In the genomic region with DNA sequence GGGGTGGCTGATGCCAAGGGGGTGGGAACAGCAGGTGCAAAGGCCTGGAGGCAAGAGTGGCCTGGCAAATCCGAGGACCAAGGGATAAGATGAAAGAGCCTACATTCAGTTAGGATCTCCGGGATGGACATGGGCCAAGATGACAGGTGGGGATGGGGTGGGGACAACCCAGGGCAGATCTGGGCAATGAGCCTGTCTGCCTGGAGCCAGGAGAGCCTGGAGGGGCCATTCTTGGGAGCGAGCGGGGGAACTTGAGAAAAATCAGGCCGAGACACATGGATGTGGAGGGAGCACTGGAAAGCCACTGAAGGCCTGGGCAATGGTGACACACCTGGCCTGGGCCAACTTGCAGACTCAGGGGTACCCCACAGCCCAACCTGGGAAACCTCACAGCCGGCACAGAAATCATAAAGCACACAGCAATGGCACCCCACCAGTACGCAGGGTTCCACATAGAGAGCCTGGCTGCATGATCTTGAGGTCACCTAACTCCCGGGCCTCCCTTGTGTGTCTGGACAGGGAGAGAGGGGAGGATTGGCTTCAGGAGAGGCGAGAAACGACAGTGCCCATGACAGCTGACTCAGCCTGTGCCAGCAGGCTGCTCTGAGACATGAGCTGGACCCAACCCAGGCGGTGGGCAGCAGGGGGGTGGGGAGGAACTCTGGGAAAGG, we compare ENCODE assay signal across 8 cellular contexts. TPM values are rescaled to one million over a fixed set of nuclear protein-coding genes. Genes with fewer than 3 reads are reported as not detected.
A peak's percentile ranks its signal among the peaks of the same experiment; 100 is the strongest.
DNase-seq lines count a peak whose midpoint lies in the region; ATAC-seq and TF ChIP-seq lines count a peak whose summit lies in the region.
"Not testable (repeated sequence)": the region's sequence is repeated elsewhere in the genome, so short reads cannot be mapped to it uniquely, and the experiment has no call there.

No MANE protein-coding gene starts in this region.

- not testable (repeated sequence) for H3K9me3 Mint-ChIP-seq in CD4-positive, CD25-positive, alpha-beta regulatory T cell; activated T-helper 1 cell treated with anti-CD3 and anti-CD28 coated beads, Interleukin-12 subunit alpha, Interleukin-12 subunit beta, Interleukin-2, Interleukin-4 antibody, amounts not matched to agents 30 ng/mL and 10 ng/mL and 1 ng/mL, durations not matched to agents 14 hours and 24 hours and 36 hours; brain; neural crest cell

- DNase-seq in CD4-positive, CD25-positive, alpha-beta regulatory T cell; activated T-helper 1 cell treated with anti-CD3 and anti-CD28 coated beads, Interleukin-12 subunit alpha, Interleukin-12 subunit beta, Interleukin-2, Interleukin-4 antibody, amounts not matched to agents 30 ng/mL and 10 ng/mL and 1 ng/mL, durations not matched to agents 14 hours and 24 hours and 36 hours (ENCODE audit: low spot score); neural crest cell (ENCODE audit: low read depth, low spot score): not testable (repeated sequence)
- DNase-seq in NCI-H1694 (lab: John Stamatoyannopoulos, UW): peak; percentile 18
- DNase-seq in Right ventricle myocardium inferior (ENCODE audit: missing footprints): peak; percentile 17
- peak; percentile 60 for DNase-seq in left ventricle myocardium superior
- DNase-seq in thyroid gland: peak; percentile 37 to 42

- peaks cover 17% of the 10 kb centered on the region for H3K4me1 ChIP-seq in CD4-positive, CD25-positive, alpha-beta regulatory T cell (ENCODE audit: control insufficient read depth, insufficient read depth, low read length, poor library complexity, severe bottlenecking)
- H3K4me1 ChIP-seq in thyroid gland: not testable (repeated sequence)

- H3K27me3 Mint-ChIP-seq in CD4-positive, CD25-positive, alpha-beta regulatory T cell; activated T-helper 1 cell treated with anti-CD3 and anti-CD28 coated beads, Interleukin-12 subunit alpha, Interleukin-12 subunit beta, Interleukin-2, Interleukin-4 antibody, amounts not matched to agents 30 ng/mL and 10 ng/mL and 1 ng/mL, durations not matched to agents 14 hours and 24 hours and 36 hours (ENCODE audit: insufficient read depth); brain: not testable (repeated sequence)
- peaks cover 14% of the 10 kb centered on the region for H3K27me3 Mint-ChIP-seq in neural crest cell (ENCODE audit: low read depth)

- peak overlapping the region; percentile 15 to 71 (median 29) for H3K4me3 Mint-ChIP-seq in CD4-positive, CD25-positive, alpha-beta regulatory T cell
- not testable (repeated sequence) for H3K4me3 Mint-ChIP-seq in activated T-helper 1 cell treated with anti-CD3 and anti-CD28 coated beads, Interleukin-12 subunit alpha, Interleukin-12 subunit beta, Interleukin-2, Interleukin-4 antibody, amounts not matched to agents 30 ng/mL and 10 ng/mL and 1 ng/mL, durations not matched to agents 14 hours and 24 hours and 36 hours
- peak overlapping the region; percentile 17 to 89 (median 62) for H3K4me3 Mint-ChIP-seq in brain
- peak overlapping the region; percentile 38 for H3K4me3 Mint-ChIP-seq in neural crest cell

- H3K27ac Mint-ChIP-seq in CD4-positive, CD25-positive, alpha-beta regulatory T cell: peak overlapping the region in 1 of 3 donors; percentile 10
- H3K27ac Mint-ChIP-seq in activated T-helper 1 cell treated with anti-CD3 and anti-CD28 coated beads, Interleukin-12 subunit alpha, Interleukin-12 subunit beta, Interleukin-2, Interleukin-4 antibody, amounts not matched to agents 30 ng/mL and 10 ng/mL and 1 ng/mL, durations not matched to agents 14 hours and 24 hours and 36 hours: peak overlapping the region; percentile 47
- H3K27ac Mint-ChIP-seq in brain: peak overlapping the region in 4 of 5 experiments; percentile 45 to 85 (median 80)
- not testable (repeated sequence) for H3K27ac Mint-ChIP-seq in neural crest cell (ENCODE audit: unreplicated experiment)

- not testable (repeated sequence) for H3K9me3 ChIP-seq in CD4-positive, CD25-positive, alpha-beta regulatory T cell (ENCODE audit: control insufficient read depth in 2 of 2, low read length in 2 of 2); thyroid gland

- H3K36me3 Mint-ChIP-seq in CD4-positive, CD25-positive, alpha-beta regulatory T cell: peaks cover 17% of the 10 kb centered on the region
- peaks cover 46% of the 10 kb centered on the region for H3K36me3 Mint-ChIP-seq in activated T-helper 1 cell treated with anti-CD3 and anti-CD28 coated beads, Interleukin-12 subunit alpha, Interleukin-12 subunit beta, Interleukin-2, Interleukin-4 antibody, amounts not matched to agents 30 ng/mL and 10 ng/mL and 1 ng/mL, durations not matched to agents 14 hours and 24 hours and 36 hours (ENCODE audit: low read depth)
- peaks cover 56% of the 10 kb centered on the region for H3K36me3 Mint-ChIP-seq in brain
- H3K36me3 Mint-ChIP-seq in neural crest cell (ENCODE audit: low read depth): not testable (repeated sequence)

- ATAC-seq in CD4-positive, CD25-positive, alpha-beta regulatory T cell (ENCODE audit: low read depth in 2 of 2): not testable (repeated sequence)
- ATAC-seq in Right ventricle myocardium inferior (peak; percentile 85), left ventricle myocardium superior (peak; percentile 91)

- H3K27me3 ChIP-seq in CD4-positive, CD25-positive, alpha-beta regulatory T cell (ENCODE audit: control insufficient read depth, insufficient read depth, low read length); thyroid gland: not testable (repeated sequence)

- not testable (repeated sequence) for H3K4me3 ChIP-seq in CD4-positive, CD25-positive, alpha-beta regulatory T cell (ENCODE audit: low read depth, low read length); thyroid gland (replicated peaks in 1 of 3)

- not testable (repeated sequence) for H3K27ac ChIP-seq in CD4-positive, CD25-positive, alpha-beta regulatory T cell (ENCODE audit: insufficient read depth, low read length, poor library complexity, severe bottlenecking); thyroid gland

- intact Hi-C loops in activated T-helper 1 cell treated with anti-CD3 and anti-CD28 coated beads, Interleukin-12 subunit alpha, Interleukin-12 subunit beta, Interleukin-2, Interleukin-4 antibody, amounts not matched to agents 30 ng/mL and 10 ng/mL and 1 ng/mL, durations not matched to agents 14 hours and 24 hours and 36 hours (cut with micrococcal nuclease): loop anchor here (10.0 kb wide), 2 partner anchors 329 to 1239 kb away; partner anchors contain the start of genes EMC7, FMN1 and PGBD4
- intact Hi-C loops in Right ventricle myocardium inferior (cut with DNase I); left ventricle myocardium superior (cut with micrococcal nuclease); thyroid gland (cut with DNase I): not testable (repeated sequence)

- 62 to 83% methylated on average over 9 to 11 of the region's 11 CpGs for WGBS in thyroid gland, 2 donors

- TF ChIP-seq CTCF in brain (conservative IDR thresholded peaks at IDR 0.05); neural crest cell (conservative IDR thresholded peaks at IDR 0.05); thyroid gland (IDR thresholded peaks at IDR 0.05): not testable (repeated sequence)

- H3K36me3 ChIP-seq in CD4-positive, CD25-positive, alpha-beta regulatory T cell (ENCODE audit: control insufficient read depth, insufficient read depth, low read length): peaks cover 14% of the 10 kb centered on the region
- H3K36me3 ChIP-seq in thyroid gland: not testable (repeated sequence)

- peaks cover 0 to 38% (median 15%) of the 10 kb centered on the region in 4 donors for H3K4me1 Mint-ChIP-seq in CD4-positive, CD25-positive, alpha-beta regulatory T cell
- H3K4me1 Mint-ChIP-seq in activated T-helper 1 cell treated with anti-CD3 and anti-CD28 coated beads, Interleukin-12 subunit alpha, Interleukin-12 subunit beta, Interleukin-2, Interleukin-4 antibody, amounts not matched to agents 30 ng/mL and 10 ng/mL and 1 ng/mL, durations not matched to agents 14 hours and 24 hours and 36 hours (ENCODE audit: low read depth): peaks cover 48% of the 10 kb centered on the region
- H3K4me1 Mint-ChIP-seq in brain: peaks cover 47% of the 10 kb centered on the region
- H3K4me1 Mint-ChIP-seq in neural crest cell: not testable (repeated sequence)

- not testable (repeated sequence) for TF ChIP-seq POLR2A in thyroid gland (IDR thresholded peaks at IDR 0.05)

RNA-seq across cellular contexts. Expression of gene GOLGA8A, which starts 3.5 kb away (rescaled TPM):
- total RNA-seq in CD4-positive, CD25-positive, alpha-beta regulatory T cell: 234 TPM
- 1 to 10 TPM; 2.8 to 4.6 (median 4.6) TPM for polyA plus RNA-seq in CD4-positive, CD25-positive, alpha-beta regulatory T cell
- 264 and 275 TPM in 2 replicates for total RNA-seq in activated T-helper 1 cell treated with anti-CD3 and anti-CD28 coated beads, Interleukin-12 subunit alpha, Interleukin-12 subunit beta, Interleukin-2, Interleukin-4 antibody, amounts not matched to agents 30 ng/mL and 10 ng/mL and 1 ng/mL, durations not matched to agents 14 hours and 24 hours and 36 hours
- polyA plus RNA-seq in brain (ENCODE audit: insufficient read depth, low read depth, low replicate concordance): 2.0 TPM
- total RNA-seq in Right ventricle myocardium inferior (13.7 TPM), left ventricle myocardium superior (17.7 TPM), neural crest cell (93.4 and 104 TPM in 2 replicates), thyroid gland (100 to 1,000 TPM in 3 of 4 donors, 10 to 100 TPM in 1; 94.6 to 167 (median 154) TPM)
